ENCODE assay signal across 23 cellular contexts in genomic region chr10:66931949-66932343, GRCh38. TPM values are rescaled to one million over a fixed set of nuclear protein-coding genes. Genes with fewer than 3 reads are reported as not detected.
DNase-seq lines count a peak whose midpoint lies in the region; ATAC-seq and TF ChIP-seq lines count a peak whose summit lies in the region.
"Had no signal": no experiment of that assay in that cellular context is flagged by ENCODE, and none has a peak within 500 bp of the region (broad histone marks: within the 10 kb centered on the region; RNA-seq: fewer than 3 reads in every experiment).

No MANE protein-coding gene starts in this region.

- no peaks in the 10 kb centered on the region for H3K9me3 Mint-ChIP-seq in nephron
- no peaks in the 10 kb centered on the region for H3K9me3 Mint-ChIP-seq in natural killer cell
- H3K9me3 Mint-ChIP-seq: activated B cell treated with CpG ODN at 0.5 μM for 24 hours; activated T-cell treated with anti-CD3 and anti-CD28 coated beads, Interleukin-2, amount 50 U/mL, for 4 hours had no signal

- no peak overlapping the region for H3K4me3 ChIP-seq in SK-N-SH (ENCODE audit: low read depth in 2 of 2, low read length in 1 of 2)
- H3K4me3 ChIP-seq: lower lobe of right lung, psoas muscle, spleen, suprapubic skin had no signal

- H3K9me3 ChIP-seq in SK-N-SH (no peaks in the 10 kb centered on the region), T-helper 17 cell (ENCODE audit: control insufficient read depth, low read length, poor library complexity, severe bottlenecking) (no peaks in the 10 kb centered on the region)
- H3K9me3 ChIP-seq: lower lobe of right lung, psoas muscle, spleen, suprapubic skin had no signal

- H3K4me1 Mint-ChIP-seq in nephron = peaks cover 14% of the 10 kb centered on the region
- H3K4me1 Mint-ChIP-seq in natural killer cell = no peaks in the 10 kb centered on the region
- H3K4me1 Mint-ChIP-seq in T-helper 17 cell = peaks cover 2% of the 10 kb centered on the region
- H3K4me1 Mint-ChIP-seq: activated B cell treated with CpG ODN at 0.5 μM for 24 hours had no signal

- H3K27me3 Mint-ChIP-seq in nephron (ENCODE audit: low read depth) (peaks cover 37% of the 10 kb centered on the region), natural killer cell (ENCODE audit: low read depth in 2 of 2) (peaks cover 2 to 14% of the 10 kb centered on the region in 2 donors), T-helper 17 cell (peaks cover 44% of the 10 kb centered on the region)

- POLR2A ChIA-PET in SK-N-SH (lab: Yijun Ruan, JAX) = no interaction called here

- ATAC-seq in SK-N-SH treated with all-trans-retinoic acid at 6 μM for 48 hours = peak; percentile 34; the same call in 1 of the 3 replicates
- no peak for ATAC-seq in GM19351 (IDR thresholded peaks at IDR 0.05; ENCODE audit: unreplicated experiment)
- ATAC-seq in natural killer cell = no peak
- ATAC-seq in T-helper 17 cell = no peak
- ATAC-seq: activated CD8-positive, alpha-beta T cell treated with anti-CD3 and anti-CD28 coated beads, Interleukin-2, amount 10 ng/mL, durations not matched to agents 7 days and 5 days had no signal

- H3K27ac ChIP-seq in SK-N-SH (ENCODE audit: low read depth in 2 of 2, low read length in 1 of 2) = no peak overlapping the region
- peak overlapping the region; percentile 60 for H3K27ac ChIP-seq in cingulate gyrus (ENCODE audit: low read depth, low read length)
- H3K27ac ChIP-seq: brain microvascular endothelial cell, lower lobe of right lung, psoas muscle, RWPE1, spleen, suprapubic skin had no signal

- H3K36me3 Mint-ChIP-seq in nephron (ENCODE audit: low read depth) (no peaks in the 10 kb centered on the region), natural killer cell (no peaks in the 10 kb centered on the region), T-helper 17 cell (ENCODE audit: low read depth) (no peaks in the 10 kb centered on the region)
- H3K36me3 Mint-ChIP-seq: activated naive CD8-positive, alpha-beta T cell had no signal

- peaks cover 0 to 6% of the 10 kb centered on the region in 2 experiments; a peak in 1 of 4 replicates for H3K4me1 ChIP-seq in SK-N-SH (ENCODE audit: control insufficient read depth in 1 of 2, insufficient read depth in 2 of 2, low read depth in 1 of 2, low read length in 1 of 2)
- H3K4me1 ChIP-seq: lower lobe of right lung, spleen had no signal

- TF ChIP-seq RAD21 in SK-N-SH (IDR thresholded peaks at IDR 0.05; ENCODE audit: low read length) = no peak

- H3K4me3 Mint-ChIP-seq in nephron (peak overlapping the region in 1 of 3 experiments; percentile 35), natural killer cell (no peak overlapping the region), T-helper 17 cell (no peak overlapping the region)
- H3K4me3 Mint-ChIP-seq: activated B cell treated with CpG ODN at 0.5 μM for 24 hours; activated CD8-positive, alpha-beta T cell treated with anti-CD3 and anti-CD28 coated beads, Interleukin-2, amount 10 ng/mL, durations not matched to agents 7 days and 5 days; activated naive CD8-positive, alpha-beta T cell; activated T-cell treated with anti-CD3 and anti-CD28 coated beads, Interleukin-2, amount 50 U/mL, for 4 hours had no signal

- H3K9ac ChIP-seq in SK-N-SH = no peak overlapping the region

- TF ChIP-seq CTCF in SK-N-SH (IDR thresholded peaks at IDR 0.05) (no peak), nephron (IDR thresholded peaks at IDR 0.05; ENCODE audit: unreplicated experiment in 3 of 3) (no peak), natural killer cell (IDR thresholded peaks at IDR 0.05) (no peak)

- no peak for TF ChIP-seq EP300 in SK-N-SH (IDR thresholded peaks at IDR 0.05; ENCODE audit: borderline replicate concordance in 1 of 2, low read depth in 1 of 2, low read length in 1 of 2)

- intact Hi-C loops in natural killer cell (cut with micrococcal nuclease) = no loop called here

- no peak overlapping the region for H2AFZ ChIP-seq in SK-N-SH (ENCODE audit: low read depth)

- no peak for DNase-seq in SK-N-SH
- no peak for DNase-seq in natural killer cell
- no peak for DNase-seq in SW 1271 (lab: John Stamatoyannopoulos, UW)
- DNase-seq in T-helper 17 cell = no peak
- DNase-seq: activated B cell treated with CpG ODN at 0.5 μM for 24 hours; activated T-cell treated with anti-CD3 and anti-CD28 coated beads, Interleukin-2, amount 50 U/mL, for 4 hours; GOT3; lower lobe of right lung; NCI-H1436 treated with DMSO at 0.1 percent for 48 hours; psoas muscle; spleen; stimulated activated CD8-positive, alpha-beta memory T cell treated with anti-CD3 and anti-CD28 coated beads, Interleukin-4, amount 100 ng/mL, for 48 hours had no signal

- no peak overlapping the region for H3K4me2 ChIP-seq in SK-N-SH

- no peaks in the 10 kb centered on the region for H3K79me2 ChIP-seq in SK-N-SH (ENCODE audit: insufficient read depth)

- H3F3A ChIP-seq in SK-N-SH (replicated peaks; ENCODE audit: insufficient read depth) = no peaks in the 10 kb centered on the region

- H3K27me3 ChIP-seq in SK-N-SH (ENCODE audit: insufficient read depth) = peaks cover 20% of the 10 kb centered on the region
- H3K27me3 ChIP-seq: brain microvascular endothelial cell had no signal

- CTCF ChIA-PET in SK-N-SH (lab: Yijun Ruan, JAX) = interaction anchor here (0.6 to 1.4 kb wide), 10 partner anchors 9 to 70 kb away, joined by 3 to 9 read pairs (median 4); no protein-coding TSS in a partner anchor

- no peaks in the 10 kb centered on the region for H3K9me2 ChIP-seq in SK-N-SH

- H3K36me3 ChIP-seq in SK-N-SH (replicated peaks in 1 of 2; ENCODE audit: control insufficient read depth in 1 of 2, insufficient read depth in 2 of 2, low read length in 1 of 2) = no peaks in the 10 kb centered on the region
- H3K36me3 ChIP-seq: brain microvascular endothelial cell, lower lobe of right lung, spleen, suprapubic skin had no signal

- H4K20me1 ChIP-seq in SK-N-SH (ENCODE audit: insufficient read depth) = no peaks in the 10 kb centered on the region

- peak overlapping the region in 2 of 3 experiments; percentile 5 to 28 for H3K27ac Mint-ChIP-seq in nephron
- no peak overlapping the region for H3K27ac Mint-ChIP-seq in natural killer cell
- H3K27ac Mint-ChIP-seq in T-helper 17 cell = no peak overlapping the region
- H3K27ac Mint-ChIP-seq: activated B cell treated with CpG ODN at 0.5 μM for 24 hours; activated CD8-positive, alpha-beta T cell treated with anti-CD3 and anti-CD28 coated beads, Interleukin-2, amount 10 ng/mL, durations not matched to agents 7 days and 5 days; activated naive CD8-positive, alpha-beta T cell had no signal

- WGBS in SK-N-SH (ENCODE audit: low lambda C conversion rate) = 0% methylated on average over 3 of the region's 3 CpGs

TF ChIP-seq in SK-N-SH treated with all-trans-retinoic acid at 6 μM for 48 hours, 23 proteins besides CTCF, POLR2A, EP300 and RAD21:
- no peak for TF ChIP-seq ZC3H10 (CRISPR knock-in tag; IDR thresholded peaks at IDR 0.05)
- 0 out of 2 replicates have a peak, but pooled peaks have one; percentile 38 for TF ChIP-seq ISL1 (CRISPR knock-in tag; IDR thresholded peaks at IDR 0.05)

TF ChIP-seq in SK-N-SH, 30 proteins besides CTCF, POLR2A, EP300 and RAD21 (continues in another document):
- TF ChIP-seq FOSL2 (IDR thresholded peaks at IDR 0.05; ENCODE audit: borderline replicate concordance, low read depth) (no peak), TEAD4 (IDR thresholded peaks at IDR 0.05; ENCODE audit: borderline replicate concordance, insufficient read depth) (no peak), NRF1 (IDR thresholded peaks at IDR 0.05; ENCODE audit: low read depth, low read length) (no peak), RCOR1 (IDR thresholded peaks at IDR 0.05; ENCODE audit: low read length) (no peak), ZBTB33 (IDR thresholded peaks at IDR 0.05; ENCODE audit: borderline replicate concordance, low read depth) (no peak), USF2 (IDR thresholded peaks at IDR 0.05; ENCODE audit: borderline replicate concordance, low read depth, low read length) (no peak), MEF2A (IDR thresholded peaks at IDR 0.05; ENCODE audit: borderline replicate concordance, low read depth) (no peak), SMC3 (IDR thresholded peaks at IDR 0.05; ENCODE audit: low read depth, low read length) (no peak), FOXJ3 (CRISPR knock-in tag; IDR thresholded peaks at IDR 0.05) (no peak)

RNA-seq across cellular contexts. Expression of gene LRRTM3, which starts 6.1 kb away (rescaled TPM):
- polyA plus RNA-seq in SK-N-SH (2012; rRNA removed) = not detected in 2 replicates
- polyA plus RNA-seq in SK-N-SH (2012; cell fraction: cytosol; rRNA removed) = not detected in 2 replicates
- polyA plus RNA-seq in SK-N-SH (2012; cell fraction: nucleus; rRNA removed) = 0.01 TPM in 1 of 2 replicates, not detected in the other
- total RNA-seq in natural killer cell = not detected
- not detected for total RNA-seq in T-helper 17 cell
- total RNA-seq: activated B cell treated with CpG ODN at 0.5 μM for 24 hours; activated CD8-positive, alpha-beta T cell treated with anti-CD3 and anti-CD28 coated beads, Interleukin-2, amount 10 ng/mL, durations not matched to agents 7 days and 5 days; activated T-cell treated with anti-CD3 and anti-CD28 coated beads, Interleukin-2, amount 50 U/mL, for 4 hours; dermis blood vessel endothelial cell; HepG2; lower lobe of right lung; psoas muscle; spleen; suprapubic skin had no signal
- polyA plus RNA-seq: HepG2, spleen had no signal

Comparison
In these comparisons a context has a peak if more than half of its experiments do, and no peak if none do; other contexts are left out.
1. H3K27ac Mint-ChIP-seq: peak in nephron (2 of 3); none in natural killer cell (0 of 2) and T-helper 17 cell (single experiment).